8 cellular contexts compared by ENCODE assay signal in genomic region chr6:144095134-144096002, GRCh38. TPM values are rescaled to one million over a fixed set of nuclear protein-coding genes. Genes with fewer than 3 reads are reported as not detected.
A peak's percentile ranks its signal among the peaks of the same experiment; 100 is the strongest.
DNase-seq lines count a peak whose midpoint lies in the region; ATAC-seq and TF ChIP-seq lines count a peak whose summit lies in the region.

Gene SF3B5, minus strand, starts transcription at chr6:144095573. Its CDS starts 76 bp downstream, at chr6:144095497.

- TF ChIP-seq CTCF in GM12864 (IDR thresholded peaks at IDR 0.05; ENCODE audit: low read depth, low read length, missing control alignments) = no peak
- TF ChIP-seq CTCF in osteocyte (IDR thresholded peaks at IDR 0.05) = no peak

- under 1% methylated on average over 60 of the region's 60 CpGs for WGBS in thymus

- H3K9me3 ChIP-seq in thymus (ENCODE audit: control insufficient read depth) = no peaks in the 10 kb centered on the region

- H3K36me3 Mint-ChIP-seq in osteocyte (ENCODE audit: unreplicated experiment) = no peaks in the 10 kb centered on the region

- peak within 1 kb of the TSS; percentile 98 for H3K27ac Mint-ChIP-seq in osteocyte (ENCODE audit: unreplicated experiment)

- no peaks in the 10 kb centered on the region for H3K36me3 ChIP-seq in thymus (ENCODE audit: control insufficient read depth, insufficient read depth)

- ATAC-seq in HG02759 (IDR thresholded peaks at IDR 0.05; ENCODE audit: unreplicated experiment) = peak; percentile 96

- intact Hi-C loops in head of caudate nucleus (cut with DNase I) = loop anchor here (5.0 kb wide), 1 partner anchor 122 kb away; no protein-coding TSS in a partner anchor

- H3K4me1 Mint-ChIP-seq in osteocyte (ENCODE audit: unreplicated experiment) = peaks cover 21% of the 10 kb centered on the region

- peaks cover 6% of the 10 kb centered on the region for H3K27me3 Mint-ChIP-seq in osteocyte (ENCODE audit: unreplicated experiment)

- DNase-seq in GM12864 (ENCODE audit: low read depth) = peak; percentile 100
- DNase-seq in NCI-H1417 (lab: John Stamatoyannopoulos, UW) = peak; percentile 100
- peak; percentile 99 to 100 for DNase-seq in SW 1271 (lab: John Stamatoyannopoulos, UW)
- DNase-seq in activated naive CD8-positive, alpha-beta T cell treated with anti-CD3 and anti-CD28 coated beads, Interleukin-2, amount 50 U/mL, for 16 hours (ENCODE audit: low read depth, low spot score) = peak; percentile 93
- peak; percentile 96 to 100 (median 98) for DNase-seq in head of caudate nucleus
- peak; percentile 98 for DNase-seq in osteocyte (ENCODE audit: extremely low spot score, unreplicated experiment)

- H3K4me3 ChIP-seq in GM12864 (ENCODE audit: low read depth, low read length) (peak within 1 kb of the TSS; percentile 86), thymus (ENCODE audit: low read length) (peak within 1 kb of the TSS; percentile 78)

- peak within 1 kb of the TSS; percentile 93 for H3K4me3 Mint-ChIP-seq in osteocyte (ENCODE audit: unreplicated experiment)

- no peaks in the 10 kb centered on the region for H3K9me3 Mint-ChIP-seq in osteocyte (ENCODE audit: unreplicated experiment)

- peaks cover 11% of the 10 kb centered on the region for H3K4me1 ChIP-seq in thymus (ENCODE audit: control insufficient read depth, insufficient read depth, low read length)

- H3K27me3 ChIP-seq in thymus (ENCODE audit: control insufficient read depth, insufficient read depth) = no peaks in the 10 kb centered on the region

- peak within 1 kb of the TSS; percentile 95 for H3K27ac ChIP-seq in thymus (ENCODE audit: low read depth)

RNA-seq across cellular contexts. Expression of gene SF3B5, which starts in this region (rescaled TPM):
- 132 and 134 TPM in 2 replicates for total RNA-seq in osteocyte
- 176 TPM for polyA plus RNA-seq in thymus

Comparison
In these comparisons a context has a peak if more than half of its experiments do, and no peak if none do; other contexts are left out.
1. Peak in every context shown above with its lines: DNase-seq, ATAC-seq, H3K4me3 ChIP-seq and H3K27ac ChIP-seq.